In the genomic region with DNA sequence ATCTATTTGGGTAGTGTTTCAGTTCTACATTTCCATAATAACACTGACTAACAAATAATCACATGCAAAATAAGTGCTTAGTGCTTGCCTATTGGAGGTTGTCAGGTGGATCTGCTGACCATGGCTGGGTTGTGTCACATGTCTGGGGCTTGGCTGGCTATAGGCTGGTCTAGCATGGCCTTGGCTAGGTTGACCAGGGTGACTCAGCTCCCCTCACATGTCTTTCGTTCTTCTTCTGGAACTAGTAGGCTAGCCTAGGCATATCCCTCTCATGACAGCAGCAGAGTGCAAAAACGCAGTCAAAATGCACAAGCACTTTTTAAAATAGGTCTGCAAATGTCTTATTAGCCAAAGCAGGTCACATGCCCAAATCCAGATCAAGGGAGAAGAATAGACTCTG, we compare ENCODE assay signal across 20 cellular contexts.
DNase-seq lines count a peak whose midpoint lies in the region; ATAC-seq, FAIRE-seq and TF ChIP-seq lines count a peak whose summit lies in the region.
"Had no signal": no experiment of that assay in that cellular context is flagged by ENCODE, and none has a peak within 500 bp of the region (broad histone marks: within the 10 kb centered on the region; RNA-seq: fewer than 3 reads in every experiment).

No MANE protein-coding gene starts in this region.

- SMC1A ChIA-PET in GM12878 (lab: Charles Lee; ENCODE audit: uncharacterized antibody, unreplicated experiment), result interaction anchor here (0.9 to 2.3 kb wide), 8 partner anchors 7 to 39 kb away, joined by 3 to 9 read pairs (median 7); no protein-coding TSS in a partner anchor

- in situ Hi-C loops in GM12878 (cut with MboI), result no loop called here

- no peaks in the 10 kb centered on the region for H3K27me3 ChIP-seq in GM12878 (replicated peaks in 1 of 2; ENCODE audit: control insufficient read depth in 2 of 2, insufficient read depth in 2 of 2, low read length in 1 of 2)
- H3K27me3 ChIP-seq in left lung, result no peaks in the 10 kb centered on the region
- H3K27me3 ChIP-seq: hepatocyte, SJSA1, tibial artery had no signal

- H3K36me3 ChIP-seq in GM12878 (ENCODE audit: control insufficient read depth in 2 of 2, insufficient read depth in 2 of 2, low read length in 1 of 2) (no peaks in the 10 kb centered on the region), left lung (no peaks in the 10 kb centered on the region)
- H3K36me3 ChIP-seq: lower lobe of right lung, SJSA1, tibial artery had no signal

- H3K9ac ChIP-seq in GM12878 (ENCODE audit: control insufficient read depth, insufficient read depth, low read length), result no peak overlapping the region

- no peak for ATAC-seq in GM12878
- peak; percentile 38 for ATAC-seq in left lung
- no peak for ATAC-seq in Right ventricle myocardium superior (ENCODE audit: poor library complexity)
- ATAC-seq: stimulated activated naive CD8-positive, alpha-beta T cell treated with anti-CD3 and anti-CD28 coated beads, Interleukin-15, Interleukin-2, amounts not matched to agents 100 U/mL and 50 U/mL, for 24 hours had no signal

- H3K4me3 ChIP-seq in GM12878 (no peak overlapping the region), left lung (no peak overlapping the region)
- H3K4me3 ChIP-seq: hepatocyte, lower lobe of right lung, SJSA1, smooth muscle cell, tibial artery had no signal

- no TSS peak for BruUV-seq in GM12878 (replicated peaks; lab: Mats Ljungman, UMichigan)

- DNase-seq in CD1c-positive myeloid dendritic cell (ENCODE audit: extremely low spot score), result peak; percentile 22
- no peak for DNase-seq in GM18507 (ENCODE audit: extremely low spot score, insufficient read length, low read depth)
- no peak for DNase-seq in GM12878 (ENCODE audit: low read depth, low spot score)
- no peak for DNase-seq in left lung
- DNase-seq in dedifferentiated amniotic fluid mesenchymal stem cell (ENCODE audit: extremely low spot score), result no peak
- no peak for DNase-seq in COLO829 (ENCODE audit: low spot score)
- DNase-seq in Right ventricle myocardium superior, result no peak
- DNase-seq: activated naive CD8-positive, alpha-beta T cell treated with anti-CD3 and anti-CD28 coated beads, Interleukin-2, amount 10 ng/mL, durations not matched to agents 7 days and 5 days; Calu3; lower lobe of right lung; NCI-H187; NCI-H226; stimulated activated CD4-positive, alpha-beta T cell treated with anti-CD3 and anti-CD28 coated beads, Interleukin-2, amount 100 ng/mL, for 48 hours; stimulated activated naive CD8-positive, alpha-beta T cell treated with anti-CD3 and anti-CD28 coated beads, Interleukin-15, Interleukin-2, amounts not matched to agents 100 U/mL and 50 U/mL, for 24 hours had no signal

- CTCF ChIA-PET in GM12878 (lab: Yijun Ruan, JAX), result interaction anchor here (1.1 to 1.7 kb wide), 2 partner anchors 10 to 18 kb away, joined by 3 to 4 read pairs; no protein-coding TSS in a partner anchor

- no peak overlapping the region for H3K27ac ChIP-seq in GM12878 (ENCODE audit: control insufficient read depth, insufficient read depth)
- H3K27ac ChIP-seq in left lung, result no peak overlapping the region
- H3K27ac ChIP-seq: hepatocyte, lower lobe of right lung, SJSA1, tibial artery had no signal

- no peaks in the 10 kb centered on the region for H4K20me1 ChIP-seq in GM12878 (ENCODE audit: control insufficient read depth, insufficient read depth)

- H3K79me2 ChIP-seq in GM12878 (ENCODE audit: control insufficient read depth, insufficient read depth, low read length), result no peaks in the 10 kb centered on the region
- H3K79me2 ChIP-seq: hepatocyte had no signal

- TF ChIP-seq EP300 in GM12878 (IDR thresholded peaks at IDR 0.05; ENCODE audit: borderline replicate concordance in 1 of 2, control insufficient read depth in 1 of 2, low read depth in 2 of 2, low read length in 2 of 2), result no peak

- H2AFZ ChIP-seq in GM12878 (ENCODE audit: control insufficient read depth, low read depth, low read length), result no peak overlapping the region
- H2AFZ ChIP-seq: hepatocyte had no signal

- 92% methylated on average over 2 of the region's 2 CpGs for WGBS in GM12878 (ENCODE audit: insufficient coverage, insufficient replicate concordance, low lambda C conversion rate, missing lambda C conversion rate)

- H3K9me3 ChIP-seq in GM12878 (replicated peaks; ENCODE audit: control insufficient read depth, insufficient read depth, low read length), result peaks cover 1% of the 10 kb centered on the region; the same call in 2 of the 3 replicates
- no peaks in the 10 kb centered on the region for H3K9me3 ChIP-seq in left lung
- H3K9me3 ChIP-seq: lower lobe of right lung, SJSA1, tibial artery had no signal

- RAD21 ChIA-PET in GM12878 (lab: Charles Lee; ENCODE audit: unreplicated experiment), result no interaction called here

- no peak for TF ChIP-seq POLR2A in GM12878 (IDR thresholded peaks at IDR 0.05; ENCODE audit: low read depth, low read length)

- intact Hi-C loops in GM12878 (cut with micrococcal nuclease; ENCODE audit: unreplicated experiment) (no loop called here), left lung (cut with DNase I) (no loop called here), Right ventricle myocardium superior (cut with DNase I) (no loop called here)

- TF ChIP-seq CTCF in GM12878 (IDR thresholded peaks at IDR 0.05 in 2 of 3, conservative IDR thresholded peaks at IDR 0.05 in 1 of 3; ENCODE audit: control insufficient read depth in 2 of 3, extremely low read depth in 1 of 3, insufficient read depth in 1 of 3, low read depth in 3 of 3, low read length in 3 of 3) (no peak), left lung (IDR thresholded peaks at IDR 0.05) (no peak)

- TF ChIP-seq RAD21 in GM12878 (IDR thresholded peaks at IDR 0.05; ENCODE audit: insufficient read depth, low read depth, low read length), result no peak

- H3K4me1 ChIP-seq in GM12878 (ENCODE audit: control insufficient read depth, insufficient read depth, low read length), result no peaks in the 10 kb centered on the region; the same call in 1 of the 2 replicates
- H3K4me1 ChIP-seq in left lung, result peaks cover 0 to 4% of the 10 kb centered on the region in 2 donors
- H3K4me1 ChIP-seq: lower lobe of right lung, SJSA1, tibial artery had no signal

- POLR2A ChIA-PET in GM12878 (lab: Charles Lee), result interaction anchor here (0.7 kb wide), 1 partner anchor 29 kb away, joined by 8 read pairs; no protein-coding TSS in a partner anchor

- peak; percentile 39 for FAIRE-seq in GM18507 (lab: Jason Lieb, UNC)
- FAIRE-seq in GM12878 (lab: Jason Lieb, UNC), result no peak
- FAIRE-seq: colon, GM19239 had no signal

- H3K4me2 ChIP-seq in GM12878 (ENCODE audit: control insufficient read depth, insufficient read depth), result no peak overlapping the region
- H3K4me2 ChIP-seq: hepatocyte, smooth muscle cell had no signal

TF ChIP-seq in GM12878, 131 proteins besides CTCF, POLR2A, EP300 and RAD21:
- TF ChIP-seq ZNF274 (IDR thresholded peaks at IDR 0.05; ENCODE audit: insufficient read depth, insufficient read length) (no peak), POU2F2 (IDR thresholded peaks at IDR 0.05; ENCODE audit: borderline replicate concordance, low read depth, low read length) (no peak), NR2C2 (IDR thresholded peaks at IDR 0.05; ENCODE audit: borderline replicate concordance, control insufficient read depth, insufficient read length, low read depth) (no peak), SMAD1 (IDR thresholded peaks at IDR 0.05; ENCODE audit: low read depth, partially characterized antibody) (no peak)
- TF ChIP-seq, protein P1, sequence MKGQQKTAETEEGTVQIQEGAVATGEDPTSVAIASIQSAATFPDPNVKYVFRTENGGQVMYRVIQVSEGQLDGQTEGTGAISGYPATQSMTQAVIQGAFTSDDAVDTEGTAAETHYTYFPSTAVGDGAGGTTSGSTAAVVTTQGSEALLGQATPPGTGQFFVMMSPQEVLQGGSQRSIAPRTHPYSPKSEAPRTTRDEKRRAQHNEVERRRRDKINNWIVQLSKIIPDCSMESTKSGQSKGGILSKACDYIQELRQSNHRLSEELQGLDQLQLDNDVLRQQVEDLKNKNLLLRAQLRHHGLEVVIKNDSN (IDR thresholded peaks at IDR 0.05; ENCODE audit: borderline replicate concordance, extremely low read length, insufficient read depth, low read depth, low read length), result peak; percentile 11
